ENCODE assay signal across 8 cellular contexts in genomic region chr3:193592841-193593665, GRCh38. TPM values are rescaled to one million over a fixed set of nuclear protein-coding genes. Genes with fewer than 3 reads are reported as not detected.
DNase-seq lines count a peak whose midpoint lies in the region; ATAC-seq and TF ChIP-seq lines count a peak whose summit lies in the region.

Gene OPA1, plus strand, starts transcription at chr3:193593208. Its CDS starts 170 bp downstream, at chr3:193593378.

- H3K4me1 ChIP-seq in KMS-11 (ENCODE audit: low read depth, poor library complexity, severe bottlenecking): peaks cover 27% of the 10 kb centered on the region
- peaks cover 12% of the 10 kb centered on the region; the same call in 1 of the 2 replicates for H3K4me1 ChIP-seq in Panc1 (ENCODE audit: control insufficient read depth, insufficient read depth, low read length)
- H3K4me1 ChIP-seq in esophagus (ENCODE audit: control insufficient read depth in 2 of 2, insufficient read depth in 2 of 2, low read length in 1 of 2): no peaks in the 10 kb centered on the region
- peaks cover 17% of the 10 kb centered on the region for H3K4me1 ChIP-seq in muscle layer of colon (ENCODE audit: insufficient read depth, low read length)

- H3K27me3 ChIP-seq in KMS-11 (ENCODE audit: insufficient read depth, low read depth) (no peaks in the 10 kb centered on the region), Panc1 (ENCODE audit: control insufficient read depth, insufficient read depth, low read length) (no peaks in the 10 kb centered on the region), esophagus (ENCODE audit: control insufficient read depth in 1 of 2, insufficient read depth in 2 of 2, low read length in 2 of 2) (no peaks in the 10 kb centered on the region), muscle layer of colon (ENCODE audit: control insufficient read depth in 1 of 2, insufficient read depth in 2 of 2, low read length in 2 of 2) (no peaks in the 10 kb centered on the region)

- H3K4me1 Mint-ChIP-seq in activated T-cell treated with anti-CD3 and anti-CD28 coated beads, Interleukin-2, amount 50 U/mL, for 4 hours (ENCODE audit: low read depth): peaks cover 50% of the 10 kb centered on the region

- H3K4me3 Mint-ChIP-seq in activated T-cell treated with anti-CD3 and anti-CD28 coated beads, Interleukin-2, amount 50 U/mL, for 4 hours: peak within 1 kb of the TSS; percentile 100

- H3K9me3 Mint-ChIP-seq in activated T-cell treated with anti-CD3 and anti-CD28 coated beads, Interleukin-2, amount 50 U/mL, for 4 hours: no peaks in the 10 kb centered on the region

- intact Hi-C loops in Panc1 (cut with micrococcal nuclease; ENCODE audit: unreplicated experiment): no loop called here

- 0 out of 2 replicates have a peak, but pooled peaks cover 7% of the 10 kb centered on the region for H4K20me1 ChIP-seq in KMS-11 (ENCODE audit: insufficient read depth)

- H3K9me3 ChIP-seq in Panc1 (ENCODE audit: control insufficient read depth, insufficient read depth, low read depth, low read length): no peaks in the 10 kb centered on the region
- no peaks in the 10 kb centered on the region for H3K9me3 ChIP-seq in esophagus (ENCODE audit: control insufficient read depth in 2 of 2, insufficient read depth in 1 of 2, low read depth in 1 of 2, low read length in 1 of 2)
- no peaks in the 10 kb centered on the region for H3K9me3 ChIP-seq in muscle layer of colon (ENCODE audit: low read length)

- ATAC-seq in GM21737 (IDR thresholded peaks at IDR 0.05; ENCODE audit: unreplicated experiment) (peak; percentile 96), Panc1 (peak; percentile 99)
- ATAC-seq in activated T-cell treated with anti-CD3 and anti-CD28 coated beads, Interleukin-2, amount 50 U/mL, for 4 hours: peak; percentile 85 to 90

- H3K4me2 ChIP-seq in KMS-11: peak within 1 kb of the TSS; percentile 89

- peak; percentile 93 for DNase-seq in DMS53 treated with DMSO at 0.1 percent for 48 hours (lab: John Stamatoyannopoulos, UW; ENCODE audit: unreplicated experiment)
- peak; percentile 97 for DNase-seq in Panc1 (ENCODE audit: low read depth, low spot score)
- DNase-seq in activated T-cell treated with anti-CD3 and anti-CD28 coated beads, Interleukin-2, amount 50 U/mL, for 4 hours: peak; percentile 83
- peak; percentile 85 for DNase-seq in stimulated activated CD8-positive, alpha-beta memory T cell treated with anti-CD3 and anti-CD28 coated beads, Interleukin-7, amount 100 ng/mL, for 24 hours (ENCODE audit: low read depth)

- CTCF ChIA-PET in Panc1 (lab: Charles Lee): no interaction called here

- H3K9ac ChIP-seq in KMS-11 (peak within 1 kb of the TSS; percentile 94), muscle layer of colon (ENCODE audit: low read length) (peak within 1 kb of the TSS; percentile 99)

- in situ Hi-C loops in Panc1 (cut with HindIII; ENCODE audit: low pct_unique_long_range_greater_than_20kb, low sequenced_read_pairs): no loop called here

- peak within 1 kb of the TSS; percentile 82 for H3K27ac ChIP-seq in KMS-11
- H3K27ac ChIP-seq in Panc1 (ENCODE audit: low read length): peak within 1 kb of the TSS; percentile 96
- H3K27ac ChIP-seq in esophagus (ENCODE audit: low read depth in 2 of 2, low read length in 1 of 2): peak within 1 kb of the TSS; percentile 80 to 95
- H3K27ac ChIP-seq in muscle layer of colon (ENCODE audit: low read depth, low read length): peak within 1 kb of the TSS; percentile 62

- BruUV-seq in Panc1 (replicated peaks; lab: Mats Ljungman, UMichigan): no TSS peak

- peaks cover 14% of the 10 kb centered on the region for H3K36me3 Mint-ChIP-seq in activated T-cell treated with anti-CD3 and anti-CD28 coated beads, Interleukin-2, amount 50 U/mL, for 4 hours (ENCODE audit: insufficient read depth)

- 1% methylated on average over 52 to 55 of the region's 55 CpGs for WGBS in esophagus, 2 donors

- no peaks in the 10 kb centered on the region for H3K27me3 Mint-ChIP-seq in activated T-cell treated with anti-CD3 and anti-CD28 coated beads, Interleukin-2, amount 50 U/mL, for 4 hours (ENCODE audit: low read depth)

- H3K36me3 ChIP-seq in KMS-11 (ENCODE audit: insufficient read depth) (no peaks in the 10 kb centered on the region; the same call in 1 of the 2 replicates), Panc1 (ENCODE audit: control insufficient read depth, insufficient read depth, low read length) (peaks cover 4% of the 10 kb centered on the region; the same call in 1 of the 2 replicates), esophagus (ENCODE audit: control insufficient read depth in 2 of 2, insufficient read depth in 2 of 2, low read length in 1 of 2) (no peaks in the 10 kb centered on the region), muscle layer of colon (ENCODE audit: insufficient read depth, low read length) (peaks cover 3% of the 10 kb centered on the region)

- POLR2A ChIA-PET in Panc1 (lab: Charles Lee): no interaction called here

- peak within 1 kb of the TSS; percentile 77 for H3K4me3 ChIP-seq in KMS-11 (IDR thresholded peaks at IDR 0.05; ENCODE audit: insufficient read depth, low read depth, low read length)
- H3K4me3 ChIP-seq in Panc1 (ENCODE audit: low read depth in 2 of 2, low read length in 2 of 2): peak within 1 kb of the TSS; percentile 96 to 99
- peak within 1 kb of the TSS; percentile 72 to 96 for H3K4me3 ChIP-seq in esophagus (ENCODE audit: low read depth in 1 of 2, low read length in 2 of 2)
- H3K4me3 ChIP-seq in muscle layer of colon (ENCODE audit: low read depth in 1 of 2, low read length in 2 of 2): peak within 1 kb of the TSS; percentile 82 to 92

- peaks cover 51% of the 10 kb centered on the region for H3K79me2 ChIP-seq in KMS-11 (ENCODE audit: insufficient read depth, low read depth)

- TF ChIP-seq CTCF in KMS-11 (conservative IDR thresholded peaks at IDR 0.05; ENCODE audit: low read depth, low read length): 0 out of 2 replicates have a peak, but pooled peaks have one; percentile 32
- TF ChIP-seq CTCF in Panc1 (IDR thresholded peaks at IDR 0.05): peak; percentile 54

- peak within 1 kb of the TSS; percentile 94 for H2AFZ ChIP-seq in KMS-11 (ENCODE audit: low read depth)

RNA-seq across cellular contexts. Expression of gene OPA1, which starts in this region (rescaled TPM):
- 109 TPM for total RNA-seq in Panc1 (2021; ENCODE audit: unreplicated experiment)
- polyA plus RNA-seq in Panc1 (2012; ENCODE audit: insufficient read length): 42.1 TPM
- 10 to 100 TPM; 65.7 to 79.7 (median 72.8) TPM for total RNA-seq in activated T-cell treated with anti-CD3 and anti-CD28 coated beads, Interleukin-2, amount 50 U/mL, for 4 hours
- polyA plus RNA-seq in esophagus: 10 to 100 TPM in 1 of 2 donors, 1 to 10 TPM in 1; 9.2 to 20.5 TPM

Comparison
In these comparisons a context has a peak if more than half of its experiments do, and no peak if none do; other contexts are left out.
1. Peak in every context shown above with its lines: DNase-seq, ATAC-seq, H3K4me3 ChIP-seq and H3K27ac ChIP-seq.